41 cellular contexts compared by ENCODE assay signal in genomic region chr17:58501451-58501850, GRCh38. TPM values are rescaled to one million over a fixed set of nuclear protein-coding genes. Genes with fewer than 3 reads are reported as not detected.
DNase-seq lines count a peak whose midpoint lies in the region; ATAC-seq, FAIRE-seq and TF ChIP-seq lines count a peak whose summit lies in the region.
"Had no signal": no experiment of that assay in that cellular context is flagged by ENCODE, and none has a peak within 500 bp of the region (broad histone marks: within the 10 kb centered on the region; RNA-seq: fewer than 3 reads in every experiment).

No MANE protein-coding gene starts in this region.

- no peaks in the 10 kb centered on the region for H3K9me1 ChIP-seq in K562 (ENCODE audit: control insufficient read depth, insufficient read depth, low read length)

- CTCF ChIA-PET in K562 (lab: Yijun Ruan, JAX; ENCODE audit: low intra/inter-chr PET ratio): no interaction called here

- no peaks in the 10 kb centered on the region for H3K9me3 ChIP-seq in K562 (replicated peaks; ENCODE audit: control insufficient read depth, insufficient read depth, low read depth, low read length)
- no peaks in the 10 kb centered on the region for H3K9me3 ChIP-seq in endodermal cell (ENCODE audit: control insufficient read depth, low read length)
- no peaks in the 10 kb centered on the region for H3K9me3 ChIP-seq in neutrophil
- H3K9me3 ChIP-seq in testis: no peaks in the 10 kb centered on the region
- H3K9me3 ChIP-seq: A549; BE2C; BLaER1; BLaER1 treated with 17β-estradiol and CSF1 and Interleukin-3, amounts not matched to agents 10 nM and 100 nM; Caco-2 had no signal

- BruUV-seq in K562 (replicated peaks; lab: Mats Ljungman, UMichigan): no TSS peak

- POLR2A ChIA-PET in K562 (lab: Yijun Ruan, JAX): interaction anchor here (0.6 to 2.0 kb wide), 3 partner anchors 9 to 393 kb away, joined by 3 to 6 read pairs (median 3); no protein-coding TSS in a partner anchor

- H3K4me2 ChIP-seq in K562 (ENCODE audit: insufficient read depth, low read length): no peak overlapping the region
- H3K4me2 ChIP-seq: A549; BLaER1; BLaER1 treated with 17β-estradiol and CSF1 and Interleukin-3, amounts not matched to agents 10 nM and 100 nM had no signal

- no peak for FAIRE-seq in K562 (lab: Jason Lieb, UNC)
- FAIRE-seq: A204.1, A549, D721Med had no signal

- H3K4me1 ChIP-seq in K562 (replicated peaks in 1 of 2; ENCODE audit: control insufficient read depth in 2 of 2, insufficient read depth in 2 of 2, low read length in 2 of 2) (no peaks in the 10 kb centered on the region), endodermal cell (ENCODE audit: control insufficient read depth, insufficient read depth, low read length) (no peaks in the 10 kb centered on the region), neutrophil (ENCODE audit: control insufficient read depth in 1 of 2, insufficient read depth in 1 of 2, low read depth in 1 of 2, low read length in 1 of 2) (peaks cover 43 to 45% of the 10 kb centered on the region in 2 experiments), testis (peaks cover 33% of the 10 kb centered on the region)
- H3K4me1 ChIP-seq: A549, BE2C had no signal

- H3K27me3 Mint-ChIP-seq in endodermal cell (ENCODE audit: insufficient read depth): no peaks in the 10 kb centered on the region
- H3K27me3 Mint-ChIP-seq: B cell; CD4-positive, alpha-beta memory T cell; CD4-positive, alpha-beta T cell; CD4-positive, CD25-positive, alpha-beta regulatory T cell; CD8-positive, alpha-beta memory T cell had no signal

- no peaks in the 10 kb centered on the region for H3K9me3 Mint-ChIP-seq in endodermal cell
- H3K9me3 Mint-ChIP-seq: CD4-positive, alpha-beta memory T cell; CD4-positive, alpha-beta T cell; CD4-positive, CD25-positive, alpha-beta regulatory T cell; CD8-positive, alpha-beta memory T cell; CD8-positive, alpha-beta T cell had no signal

- 91% methylated on average over 7 of the region's 7 CpGs for WGBS in K562 (ENCODE audit: insufficient coverage, low coverage, missing lambda C conversion rate)
- 84 to 94% methylated on average over 2 of the region's 7 CpGs for WGBS in endodermal cell (ENCODE audit: insufficient coverage in 1 of 2, insufficient read length in 1 of 2), 2 experiments
- 91 to 92% methylated on average over 7 of the region's 7 CpGs for WGBS in testis, 2 donors

- H3K9ac ChIP-seq in K562 (ENCODE audit: insufficient read depth in 1 of 2, low read depth in 2 of 2, low read length in 2 of 2) (no peak overlapping the region), endodermal cell (ENCODE audit: extremely low read depth, low read length, poor library complexity, severe bottlenecking) (no peak overlapping the region)
- H3K9ac ChIP-seq: BLaER1; BLaER1 treated with 17β-estradiol and CSF1 and Interleukin-3, amounts not matched to agents 10 nM and 100 nM had no signal

- H2AFZ ChIP-seq in K562 (ENCODE audit: low read depth, low read length): no peak overlapping the region

- no peak overlapping the region for H3K4me3 Mint-ChIP-seq in endodermal cell
- H3K4me3 Mint-ChIP-seq: B cell; CD14-positive monocyte; CD4-positive, alpha-beta memory T cell; CD4-positive, alpha-beta T cell; CD4-positive, CD25-positive, alpha-beta regulatory T cell; CD8-positive, alpha-beta memory T cell; CD8-positive, alpha-beta T cell had no signal

- H3K36me3 ChIP-seq in K562 (ENCODE audit: control insufficient read depth, insufficient read depth, low read length) (peaks cover 82% of the 10 kb centered on the region), endodermal cell (ENCODE audit: control insufficient read depth, insufficient read depth, low read length) (peaks cover 89% of the 10 kb centered on the region), neutrophil (peaks cover 63% of the 10 kb centered on the region), testis (ENCODE audit: low read depth, missing control alignments) (no peaks in the 10 kb centered on the region)

- peaks cover 71% of the 10 kb centered on the region for H3K36me3 Mint-ChIP-seq in endodermal cell (ENCODE audit: low read depth)

- no peak for TF ChIP-seq CTCF in K562 (IDR thresholded peaks at IDR 0.05 in 2 of 3, conservative IDR thresholded peaks at IDR 0.05 in 1 of 3; ENCODE audit: insufficient read depth in 2 of 3, low read depth in 1 of 3, low read length in 3 of 3)
- no peak for TF ChIP-seq CTCF in endodermal cell (conservative IDR thresholded peaks at IDR 0.05)
- no peak for TF ChIP-seq CTCF in neutrophil (IDR thresholded peaks at IDR 0.05)
- TF ChIP-seq CTCF in testis (IDR thresholded peaks at IDR 0.05): no peak

- no peak overlapping the region for H3K27ac ChIP-seq in K562 (ENCODE audit: extremely low read depth, low read depth, low read length)
- no peak overlapping the region for H3K27ac ChIP-seq in endodermal cell (ENCODE audit: low read depth, low read length)
- peak overlapping the region; percentile 16 for H3K27ac ChIP-seq in neutrophil
- H3K27ac ChIP-seq in testis: peak overlapping the region; percentile 36 to 53
- H3K27ac ChIP-seq: 22Rv1; A549; BLaER1; BLaER1 treated with 17β-estradiol and CSF1 and Interleukin-3, amounts not matched to agents 10 nM and 100 nM; C4-2B had no signal

- H3K79me2 ChIP-seq in K562 (ENCODE audit: control insufficient read depth, insufficient read depth, low read length): no peaks in the 10 kb centered on the region

- H3K4me1 Mint-ChIP-seq in endodermal cell: no peaks in the 10 kb centered on the region

- H3K4me3 ChIP-seq in K562 (no peak overlapping the region), endodermal cell (ENCODE audit: low read length) (no peak overlapping the region), neutrophil (ENCODE audit: low read depth in 1 of 2, low read length in 1 of 2) (no peak overlapping the region), testis (no peak overlapping the region)
- H3K4me3 ChIP-seq: A549; BLaER1; BLaER1 treated with 17β-estradiol and CSF1 and Interleukin-3, amounts not matched to agents 10 nM and 100 nM had no signal

- intact Hi-C loops in K562 (cut with micrococcal nuclease): no loop called here
- intact Hi-C loops in testis (cut with DNase I; ENCODE audit: low total_unique reads): no loop called here

- TF ChIP-seq RAD21 in K562 (CRISPR knock-in tag; conservative IDR thresholded peaks at IDR 0.05 in 1 of 2, IDR thresholded peaks at IDR 0.05 in 1 of 2): no peak

- DNase-seq in K562 (ENCODE audit: extremely low read depth in 1 of 4, low spot score in 3 of 4) (no peak), endodermal cell (peak; percentile 13), testis (no peak), dedifferentiated amniotic fluid mesenchymal stem cell (ENCODE audit: extremely low spot score) (no peak), DMS 273 (lab: John Stamatoyannopoulos, UW; ENCODE audit: unreplicated experiment) (no peak), DMS153 treated with DMSO at 0.1 percent for 48 hours (lab: John Stamatoyannopoulos, UW; ENCODE audit: unreplicated experiment) (no peak)
- DNase-seq: 8988T; ACHN; AML-193; BE2C; C1 segment of cervical spinal cord; Caco-2; Calu3; CD4-positive, alpha-beta memory T cell; CD4-positive, alpha-beta T cell; CD4-positive, CD25-positive, alpha-beta regulatory T cell; CD8-positive, alpha-beta memory T cell; CD8-positive, alpha-beta T cell; COR-L47; DMS 273 treated with DMSO at 0.1 percent for 48 hours; DMS153; DMS53; DMS79; DMS79 treated with DMSO at 0.1 percent for 48 hours; DND-41; EL had no signal

- no peak overlapping the region for H3K27ac Mint-ChIP-seq in endodermal cell
- H3K27ac Mint-ChIP-seq: B cell; CD4-positive, alpha-beta memory T cell; CD4-positive, alpha-beta T cell; CD4-positive, CD25-positive, alpha-beta regulatory T cell; CD8-positive, alpha-beta memory T cell; CD8-positive, alpha-beta T cell had no signal

- ATAC-seq in K562 (no peak), HG03469 (IDR thresholded peaks at IDR 0.05; ENCODE audit: unreplicated experiment) (no peak)
- ATAC-seq: A549; CD8-positive, alpha-beta T cell had no signal

- H4K20me1 ChIP-seq in K562 (replicated peaks; ENCODE audit: control insufficient read depth, insufficient read depth, low read length): no peaks in the 10 kb centered on the region

- in situ Hi-C loops in K562 (cut with MboI): no loop called here

- TF ChIP-seq POLR2A in K562 (conservative IDR thresholded peaks at IDR 0.05) (no peak), testis (IDR thresholded peaks at IDR 0.05) (no peak)

- H3K27me3 ChIP-seq in K562 (ENCODE audit: control insufficient read depth in 2 of 2, insufficient read depth in 2 of 2, low read length in 2 of 2) (no peaks in the 10 kb centered on the region), endodermal cell (ENCODE audit: control insufficient read depth, insufficient read depth, low read length, poor library complexity, severe bottlenecking) (no peaks in the 10 kb centered on the region), neutrophil (no peaks in the 10 kb centered on the region), testis (no peaks in the 10 kb centered on the region)
- H3K27me3 ChIP-seq: BE2C; BLaER1; BLaER1 treated with 17β-estradiol and CSF1 and Interleukin-3, amounts not matched to agents 10 nM and 100 nM had no signal

- no peak for TF ChIP-seq EP300 in K562 (IDR thresholded peaks at IDR 0.05; ENCODE audit: low read length)

RNA-seq across cellular contexts. Expression of gene MTMR4, which starts 13.0 kb away (rescaled TPM):
- 160 and 172 TPM in 2 replicates for total RNA-seq in K562 (2011; cell fraction: chromatin; rRNA removed; ENCODE audit: low replicate concordance)
- total RNA-seq in K562 (2011; cell fraction: nucleolus; rRNA removed): 62.4 and 79.2 TPM in 2 replicates
- total RNA-seq in K562 (2011; cell fraction: nucleoplasm; rRNA removed): 88.1 and 88.9 TPM in 2 replicates
- total RNA-seq in K562 (2014; rRNA removed): 28.7 and 40.9 TPM in 2 replicates
- 28.4 and 28.5 TPM in 2 replicates for total RNA-seq in K562 (2014; rRNA removed; fragmentation: Illumina TruSeq; extraction: Trizol)
- 32.5 and 35.9 TPM in 2 replicates for total RNA-seq in K562 (2015; rRNA removed; fragmentation: Illumina TruSeq; extraction: Trizol)
- total RNA-seq in K562 (2021): 43.7 and 45.7 TPM in 2 replicates
- 44.6 and 57.3 TPM in 2 replicates for polyA plus RNA-seq in K562 (2011; rRNA removed)
- 29.4 and 34.9 TPM in 2 replicates for polyA plus RNA-seq in K562 (2011; cell fraction: cytosol; rRNA removed)
- polyA plus RNA-seq in K562 (2011; cell fraction: nucleus; rRNA removed): 111 TPM in 2 replicates
- polyA plus RNA-seq in K562 (2012): 15.8 and 19.3 TPM in 2 replicates
- polyA plus RNA-seq in K562 (2014; fragmentation: Illumina TruSeq; extraction: Trizol): 25.7 and 29.4 TPM in 2 replicates
- 1 to 10 TPM; 8.8 to 9.1 TPM for polyA plus RNA-seq in K562 (2014; fragmentation: Nextera tagmentation; extraction: Ambion mirVana)
- 22.7 and 27.4 TPM in 2 replicates for polyA plus RNA-seq in K562 (2014; rRNA removed)
- polyA minus RNA-seq in K562 (2011; rRNA and poly(A)+ RNA removed): 86.8 and 126 TPM in 2 replicates
- 29.8 and 38.3 TPM in 2 replicates for polyA minus RNA-seq in K562 (2011; cell fraction: cytosol; rRNA and poly(A)+ RNA removed)
- polyA minus RNA-seq in K562 (2011; cell fraction: nucleus; rRNA and poly(A)+ RNA removed): 23.7 and 38.2 TPM in 2 replicates
- 10 to 100 TPM; 39.4 to 52.9 TPM for total RNA-seq in endodermal cell
- polyA plus RNA-seq in endodermal cell (2013, experiment 1 of 2): 43.6 TPM
- polyA plus RNA-seq in endodermal cell (2013, experiment 2 of 2): 39.0 TPM
- 100 to 1,000 TPM; 146 to 183 TPM for total RNA-seq in testis
- polyA plus RNA-seq in testis (ENCODE audit: insufficient read depth, low read depth, low replicate concordance): 59.3 TPM

RNA-seq across cellular contexts. Expression of gene HSF5, which starts 13.2 kb away (rescaled TPM):
- total RNA-seq in K562 (2011; cell fraction: chromatin; rRNA removed; ENCODE audit: low replicate concordance): 0.07 TPM in 1 of 2 replicates, not detected in the other
- total RNA-seq in K562 (2011; cell fraction: nucleolus; rRNA removed): under 0.01 and 0.13 TPM in 2 replicates
- 0.15 TPM in 1 of 2 replicates, not detected in the other for total RNA-seq in K562 (2011; cell fraction: nucleoplasm; rRNA removed)
- total RNA-seq in K562 (2014; rRNA removed) (not detected in 2 replicates), K562 (2014; rRNA removed; fragmentation: Illumina TruSeq; extraction: Trizol) (not detected in 2 replicates), K562 (2015; rRNA removed; fragmentation: Illumina TruSeq; extraction: Trizol) (not detected in 2 replicates), K562 (2021) (not detected in 2 replicates), endodermal cell (under 1 TPM; 0.09 to 0.22 TPM), testis (10 to 100 TPM; 40.0 to 57.8 TPM)
- polyA plus RNA-seq in K562 (2011; rRNA removed) (not detected in 2 replicates), K562 (2014; fragmentation: Illumina TruSeq; extraction: Trizol) (not detected in 2 replicates), K562 (2014; fragmentation: Nextera tagmentation; extraction: Ambion mirVana) (not detected), K562 (2014; rRNA removed) (0.04 TPM in 1 of 2 replicates, not detected in the other), testis (ENCODE audit: insufficient read depth, low read depth, low replicate concordance) (119 TPM)
- polyA plus RNA-seq in K562 (2011; cell fraction: cytosol; rRNA removed): not detected in 2 replicates
- polyA plus RNA-seq in K562 (2011; cell fraction: nucleus; rRNA removed): not detected in 2 replicates
- not detected in 2 replicates for polyA plus RNA-seq in K562 (2012)
- polyA minus RNA-seq in K562 (2011; rRNA and poly(A)+ RNA removed): not detected in 2 replicates
- not detected in 2 replicates for polyA minus RNA-seq in K562 (2011; cell fraction: cytosol; rRNA and poly(A)+ RNA removed)
- not detected in 2 replicates for polyA minus RNA-seq in K562 (2011; cell fraction: nucleus; rRNA and poly(A)+ RNA removed)
- 0.04 TPM for polyA plus RNA-seq in endodermal cell (2013, experiment 1 of 2)
- polyA plus RNA-seq in endodermal cell (2013, experiment 2 of 2): not detected
- total RNA-seq: A172, G401 had no signal
- polyA plus RNA-seq: A549, AG04450, BJ had no signal

Comparison
In these comparisons a context has a peak if more than half of its experiments do, and no peak if none do; other contexts are left out.
1. H3K27ac ChIP-seq: peak in neutrophil (single experiment) and testis (2 of 2); none in K562 (single experiment) and endodermal cell (single experiment).
2. RNA of gene HSF5, which starts 13.2 kb away (total RNA-seq): 40.0 to 57.8 TPM in testis; 0.09 to 0.22 TPM in endodermal cell and under 0.01 to 0.15 TPM in K562; every median in the first group is over 10 times any median in the second.